Comparison of ENCODE assay signal across 21 cellular contexts in genomic region chr4:20266215-20267082, GRCh38. TPM values are rescaled to one million over a fixed set of nuclear protein-coding genes. Genes with fewer than 3 reads are reported as not detected.
DNase-seq lines count a peak whose midpoint lies in the region; ATAC-seq, FAIRE-seq and TF ChIP-seq lines count a peak whose summit lies in the region.
"Had no signal": no experiment of that assay in that cellular context is flagged by ENCODE, and none has a peak within 500 bp of the region (broad histone marks: within the 10 kb centered on the region; RNA-seq: fewer than 3 reads in every experiment).

No MANE protein-coding gene starts in this region.

- DNase-seq in EL, result peak; percentile 58
- DNase-seq in ascending aorta (ENCODE audit: low spot score in 2 of 2), result no peak
- DNase-seq in foreskin keratinocyte, result peak; percentile 75 to 86
- peak; percentile 59 for DNase-seq in posterior vena cava (ENCODE audit: low spot score)
- DNase-seq in NCI-H1436 (lab: John Stamatoyannopoulos, UW), result no peak
- DNase-seq in GM12892 (ENCODE audit: insufficient read length), result no peak
- DNase-seq in effector memory CD8-positive, alpha-beta T cell, result no peak
- DNase-seq in SKM-1 treated with dmso at 0.1 percent for 144 hours (lab: John Stamatoyannopoulos, UW; ENCODE audit: unreplicated experiment), result no peak
- DNase-seq: ACHN; activated naive CD4-positive, alpha-beta T cell treated with anti-CD3 and anti-CD28 coated beads for 36 hours; COR-L47; HFFc6; hippocampal formation; natural killer cell; NCI-H1694; NCI-H524 treated with DMSO at 0.1 percent for 48 hours; retina had no signal

- H3K27ac Mint-ChIP-seq in effector memory CD8-positive, alpha-beta T cell, result no peak overlapping the region
- H3K27ac Mint-ChIP-seq: activated naive CD4-positive, alpha-beta T cell treated with anti-CD3 and anti-CD28 coated beads for 36 hours; HFFc6; natural killer cell; T-helper 1 cell treated with Interleukin-12 subunit alpha and Interleukin-12 subunit beta and Interleukin-4 antibody, amounts not matched to agents 30 μg/mL and 1 μg/mL, for 36 hours had no signal

- H3K27ac ChIP-seq in ascending aorta (peak overlapping the region; percentile 69 to 83), foreskin keratinocyte (no peak overlapping the region)

- H3K9me3 Mint-ChIP-seq in effector memory CD8-positive, alpha-beta T cell, result peaks cover 0 to 2% of the 10 kb centered on the region in 2 donors
- H3K9me3 Mint-ChIP-seq: activated naive CD4-positive, alpha-beta T cell treated with anti-CD3 and anti-CD28 coated beads for 36 hours; HFFc6; T-helper 1 cell treated with Interleukin-12 subunit alpha and Interleukin-12 subunit beta and Interleukin-4 antibody, amounts not matched to agents 30 μg/mL and 1 μg/mL, for 36 hours had no signal

- H3K4me1 ChIP-seq in ascending aorta, result peaks cover 0 to 12% of the 10 kb centered on the region in 2 donors
- H3K4me1 ChIP-seq in foreskin keratinocyte, result peaks cover 37% of the 10 kb centered on the region

- peak; percentile 45 for ATAC-seq in foreskin keratinocyte
- no peak for ATAC-seq in effector memory CD8-positive, alpha-beta T cell (replicated peaks)
- ATAC-seq: activated CD4-positive, CD25-positive, alpha-beta regulatory T cell treated with anti-CD3 and anti-CD28 coated beads, Interleukin-2, amount 50 U/mL, for 24 hours; natural killer cell had no signal

- no peak for TF ChIP-seq POLR2A in GM12892 (IDR thresholded peaks at IDR 0.05; ENCODE audit: low read depth, low read length)

- intact Hi-C loops in ascending aorta (cut with DNase I), result no loop called here
- intact Hi-C loops in posterior vena cava (cut with DNase I), result no loop called here

- H3K27me3 ChIP-seq in ascending aorta (no peaks in the 10 kb centered on the region), foreskin keratinocyte (no peaks in the 10 kb centered on the region)

- H3K36me3 ChIP-seq in ascending aorta, result no peaks in the 10 kb centered on the region

- no peaks in the 10 kb centered on the region for H3K9me3 ChIP-seq in ascending aorta

- H3K27me3 Mint-ChIP-seq in effector memory CD8-positive, alpha-beta T cell, result no peaks in the 10 kb centered on the region

- TF ChIP-seq CTCF in ascending aorta (IDR thresholded peaks at IDR 0.05), result no peak
- no peak for TF ChIP-seq CTCF in foreskin keratinocyte (conservative IDR thresholded peaks at IDR 0.05)

- no peaks in the 10 kb centered on the region for H3K36me3 Mint-ChIP-seq in effector memory CD8-positive, alpha-beta T cell (ENCODE audit: insufficient read depth)
- H3K36me3 Mint-ChIP-seq: natural killer cell had no signal

- H3K4me1 Mint-ChIP-seq in effector memory CD8-positive, alpha-beta T cell (ENCODE audit: low read depth in 2 of 2), result no peaks in the 10 kb centered on the region
- H3K4me1 Mint-ChIP-seq: natural killer cell had no signal

- FAIRE-seq in GM12892 (lab: Jason Lieb, UNC), result no peak
- FAIRE-seq: G401.6, RCC 7860 had no signal

- H3K4me3 Mint-ChIP-seq in effector memory CD8-positive, alpha-beta T cell, result no peak overlapping the region
- H3K4me3 Mint-ChIP-seq: activated naive CD4-positive, alpha-beta T cell treated with anti-CD3 and anti-CD28 coated beads for 36 hours; HFFc6; natural killer cell; T-helper 1 cell treated with Interleukin-12 subunit alpha and Interleukin-12 subunit beta and Interleukin-4 antibody, amounts not matched to agents 30 μg/mL and 1 μg/mL, for 36 hours had no signal

- peak overlapping the region in 1 of 2 donors; percentile 27 for H3K4me3 ChIP-seq in ascending aorta

RNA-seq across cellular contexts. Expression of gene SLIT2, which starts 14.7 kb away (rescaled TPM):
- total RNA-seq in ascending aorta, result 25.2 TPM
- 22.6 and 26.9 TPM in 2 replicates for total RNA-seq in foreskin keratinocyte
- 4.5 and 6.0 TPM in 2 replicates for polyA plus RNA-seq in foreskin keratinocyte
- 10 to 100 TPM; 29.6 to 55.5 TPM for total RNA-seq in posterior vena cava
- not detected for polyA plus RNA-seq in GM12892 (2012; ENCODE audit: missing spikeins)
- total RNA-seq: activated naive CD4-positive, alpha-beta T cell treated with anti-CD3 and anti-CD28 coated beads for 36 hours; natural killer cell had no signal

Comparison
In these comparisons a context has a peak if more than half of its experiments do, and no peak if none do; other contexts are left out.
1. DNase-seq: peak in EL (single experiment), foreskin keratinocyte (2 of 2) and posterior vena cava (single experiment); none in ascending aorta (0 of 2), NCI-H1436 (single experiment), GM12892 (single experiment), effector memory CD8-positive, alpha-beta T cell (0 of 3) and SKM-1 treated with dmso at 0.1 percent for 144 hours (single experiment).